1 cellular context compared by ENCODE assay signal in the genomic region with DNA sequence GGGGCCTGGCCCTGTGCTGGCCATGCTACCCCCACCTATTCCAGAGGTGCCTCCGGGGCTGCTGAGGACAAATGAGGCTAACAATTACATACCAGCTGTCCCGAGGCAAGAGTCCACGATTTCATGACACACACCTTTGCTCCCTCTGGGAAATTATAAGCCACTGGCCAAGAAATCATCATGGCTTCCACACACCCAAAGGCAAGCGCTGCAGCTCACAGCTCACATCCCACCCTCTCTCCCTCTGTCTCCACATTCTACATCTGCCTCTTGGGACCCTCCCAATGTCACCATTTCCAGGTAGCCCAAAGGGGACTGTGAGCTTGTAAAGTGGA.
TF ChIP-seq lines count a peak whose summit lies in the region.

No MANE protein-coding gene starts in this region.

TF ChIP-seq in HCT116, 20 proteins besides CTCF, POLR2A, EP300 and RAD21 (continued from another document):
- TF ChIP-seq ZBTB33 (IDR thresholded peaks at IDR 0.05; ENCODE audit: extremely low read depth, insufficient replicate concordance, low read length) = no peak
TF ChIP-seq in HCT116: peak in this region for 0.
